ENCODE assay signal across 11 cellular contexts in genomic region chr7:17184805-17185689, GRCh38.
DNase-seq lines count a peak whose midpoint lies in the region; ATAC-seq and TF ChIP-seq lines count a peak whose summit lies in the region.
"Had no signal": no experiment of that assay in that cellular context is flagged by ENCODE, and none has a peak within 500 bp of the region (broad histone marks: within the 10 kb centered on the region; RNA-seq: fewer than 3 reads in every experiment).

No MANE protein-coding gene starts in this region.

- H3K4me3 ChIP-seq in esophagus muscularis mucosa = no peak overlapping the region
- H3K4me3 ChIP-seq: ovary had no signal

- no peaks in the 10 kb centered on the region for H3K9me3 ChIP-seq in esophagus muscularis mucosa
- H3K9me3 ChIP-seq: ovary had no signal

- WGBS in esophagus muscularis mucosa = 71% methylated on average over 4 of the region's 4 CpGs

- peaks cover 2% of the 10 kb centered on the region for H3K36me3 Mint-ChIP-seq in activated CD8-positive, alpha-beta memory T cell treated with anti-CD3 and anti-CD28 coated beads, Interleukin-2, amount 10 ng/mL, durations not matched to agents 7 days and 5 days
- no peaks in the 10 kb centered on the region for H3K36me3 Mint-ChIP-seq in stimulated activated naive B cell treated with anti-CD40 and anti-IgM and Interleukin-4, amounts not matched to agents 10 μg/mL and 1 μg/mL and 100 μg/mL, for 72 hours

- peaks cover 7% of the 10 kb centered on the region for H3K4me1 Mint-ChIP-seq in activated CD8-positive, alpha-beta memory T cell treated with anti-CD3 and anti-CD28 coated beads, Interleukin-2, amount 10 ng/mL, durations not matched to agents 7 days and 5 days
- peaks cover 12 to 28% of the 10 kb centered on the region in 2 donors for H3K4me1 Mint-ChIP-seq in stimulated activated naive B cell treated with anti-CD40 and anti-IgM and Interleukin-4, amounts not matched to agents 10 μg/mL and 1 μg/mL and 100 μg/mL, for 72 hours

- no peak for TF ChIP-seq CTCF in esophagus muscularis mucosa (IDR thresholded peaks at IDR 0.05)

- H3K27ac ChIP-seq in esophagus muscularis mucosa (replicated peaks in 1 of 4) = no peak overlapping the region
- H3K27ac ChIP-seq: ovary had no signal

- no peaks in the 10 kb centered on the region for H3K9me3 Mint-ChIP-seq in activated CD8-positive, alpha-beta memory T cell treated with anti-CD3 and anti-CD28 coated beads, Interleukin-2, amount 10 ng/mL, durations not matched to agents 7 days and 5 days (ENCODE audit: low read depth)
- no peaks in the 10 kb centered on the region for H3K9me3 Mint-ChIP-seq in stimulated activated naive B cell treated with anti-CD40 and anti-IgM and Interleukin-4, amounts not matched to agents 10 μg/mL and 1 μg/mL and 100 μg/mL, for 72 hours

- TF ChIP-seq POLR2A in esophagus muscularis mucosa (IDR thresholded peaks at IDR 0.05; ENCODE audit: low read depth) = no peak

- intact Hi-C loops in esophagus muscularis mucosa (cut with DNase I) = no loop called here

- ATAC-seq in activated CD8-positive, alpha-beta memory T cell treated with anti-CD3 and anti-CD28 coated beads, Interleukin-2, amount 10 ng/mL, durations not matched to agents 7 days and 5 days = peak; percentile 23
- ATAC-seq in HG02678 (IDR thresholded peaks at IDR 0.05; ENCODE audit: unreplicated experiment) (peak; percentile 28), GM21526 (IDR thresholded peaks at IDR 0.05; ENCODE audit: low FRiP score, unreplicated experiment) (no peak)
- peak; percentile 48 to 58 for ATAC-seq in stimulated activated naive B cell treated with anti-CD40 and anti-IgM and Interleukin-4, amounts not matched to agents 10 μg/mL and 1 μg/mL and 100 μg/mL, for 72 hours (replicated peaks)

- peaks cover 0 to 22% (median 6%) of the 10 kb centered on the region in 4 donors for H3K4me1 ChIP-seq in esophagus muscularis mucosa

- TF ChIP-seq EP300 in esophagus muscularis mucosa (IDR thresholded peaks at IDR 0.05) = no peak

- no peak overlapping the region for H3K4me3 Mint-ChIP-seq in activated CD8-positive, alpha-beta memory T cell treated with anti-CD3 and anti-CD28 coated beads, Interleukin-2, amount 10 ng/mL, durations not matched to agents 7 days and 5 days
- H3K4me3 Mint-ChIP-seq in stimulated activated naive B cell treated with anti-CD40 and anti-IgM and Interleukin-4, amounts not matched to agents 10 μg/mL and 1 μg/mL and 100 μg/mL, for 72 hours = no peak overlapping the region
- H3K4me3 Mint-ChIP-seq: activated naive CD8-positive, alpha-beta T cell had no signal

- no peak for DNase-seq in activated CD8-positive, alpha-beta memory T cell treated with anti-CD3 and anti-CD28 coated beads, Interleukin-2, amount 10 ng/mL, durations not matched to agents 7 days and 5 days
- DNase-seq in activated CD8-positive, alpha-beta memory T cell treated with anti-CD3 and anti-CD28 coated beads, Interleukin-2, amount 50 U/mL, for 48 hours = no peak
- DNase-seq in RPMI7951 (ENCODE audit: low read depth) (peak; percentile 14), esophagus muscularis mucosa (ENCODE audit: extremely low spot score) (no peak)
- no peak for DNase-seq in stimulated activated naive B cell treated with anti-CD40 and anti-IgM and Interleukin-4, amounts not matched to agents 10 μg/mL and 1 μg/mL and 100 μg/mL, for 72 hours
- no peak for DNase-seq in stimulated activated CD4-positive, alpha-beta T cell treated with anti-CD3 and anti-CD28 coated beads, Interleukin-4, amount 100 ng/mL, for 1 hour
- DNase-seq: NCI-H2081, ovary had no signal

- no peaks in the 10 kb centered on the region for H3K27me3 ChIP-seq in esophagus muscularis mucosa
- H3K27me3 ChIP-seq: ovary had no signal

- no peaks in the 10 kb centered on the region for H3K27me3 Mint-ChIP-seq in activated CD8-positive, alpha-beta memory T cell treated with anti-CD3 and anti-CD28 coated beads, Interleukin-2, amount 10 ng/mL, durations not matched to agents 7 days and 5 days
- peaks cover 0 to 10% of the 10 kb centered on the region in 2 donors for H3K27me3 Mint-ChIP-seq in stimulated activated naive B cell treated with anti-CD40 and anti-IgM and Interleukin-4, amounts not matched to agents 10 μg/mL and 1 μg/mL and 100 μg/mL, for 72 hours
- H3K27me3 Mint-ChIP-seq: activated naive CD8-positive, alpha-beta T cell had no signal

- H3K27ac Mint-ChIP-seq in activated CD8-positive, alpha-beta memory T cell treated with anti-CD3 and anti-CD28 coated beads, Interleukin-2, amount 10 ng/mL, durations not matched to agents 7 days and 5 days = no peak overlapping the region
- peak overlapping the region; percentile 67 for H3K27ac Mint-ChIP-seq in stimulated activated naive B cell treated with anti-CD40 and anti-IgM and Interleukin-4, amounts not matched to agents 10 μg/mL and 1 μg/mL and 100 μg/mL, for 72 hours

- H3K36me3 ChIP-seq in esophagus muscularis mucosa = no peaks in the 10 kb centered on the region
- H3K36me3 ChIP-seq: ovary had no signal

- CTCF ChIA-PET in activated CD8-positive, alpha-beta memory T cell treated with anti-CD3 and anti-CD28 coated beads, Interleukin-2, amount 10 ng/mL, durations not matched to agents 7 days and 5 days (lab: Charles Lee) = no interaction called here
